ENCODE assay signal across 1 cellular context in genomic region chr10:110304394-110304779, GRCh38.
TF ChIP-seq lines count a peak whose summit lies in the region.

No MANE protein-coding gene starts in this region.

TF ChIP-seq in HepG2, 621 proteins besides CTCF, POLR2A, EP300 and RAD21 (continued from another document and continues in another):
- TF ChIP-seq TFDP1 (CRISPR knock-in tag; IDR thresholded peaks at IDR 0.05; ENCODE audit: borderline replicate concordance) (0 out of 2 replicates have a peak, but pooled peaks have one; percentile 8), NR2F1 (CRISPR knock-in tag; IDR thresholded peaks at IDR 0.05) (no peak), ZNF552 (CRISPR knock-in tag; IDR thresholded peaks at IDR 0.05; ENCODE audit: borderline replicate concordance) (no peak), ARNT2 (CRISPR knock-in tag; IDR thresholded peaks at IDR 0.05; ENCODE audit: low read depth) (no peak), AGO2 (optimal IDR thresholded peaks at IDR 0.05; ENCODE audit: low read depth, low read length) (peak; percentile 83), ZNF576 (CRISPR knock-in tag; IDR thresholded peaks at IDR 0.05) (no peak), ZNF569 (CRISPR knock-in tag; IDR thresholded peaks at IDR 0.05; ENCODE audit: borderline replicate concordance) (no peak), ATF2 (CRISPR knock-in tag; IDR thresholded peaks at IDR 0.05) (no peak), ERF (CRISPR knock-in tag; IDR thresholded peaks at IDR 0.05) (no peak), ZNF773 (CRISPR knock-in tag; IDR thresholded peaks at IDR 0.05; ENCODE audit: borderline replicate concordance) (peak; percentile 31; the same call in 1 of the 2 replicates), ZZZ3 (CRISPR knock-in tag; IDR thresholded peaks at IDR 0.05; ENCODE audit: borderline replicate concordance) (no peak), HMGXB4 (CRISPR knock-in tag; IDR thresholded peaks at IDR 0.05; ENCODE audit: borderline replicate concordance in 1 of 2, low read depth in 1 of 2) (peak in 1 of 2 experiments; percentile 41; a peak in 2 of 4 replicates), CREB3 (CRISPR knock-in tag; IDR thresholded peaks at IDR 0.05) (peak; percentile 78; the same call in 1 of the 2 replicates), JARID2 (CRISPR knock-in tag; IDR thresholded peaks at IDR 0.05; ENCODE audit: insufficient replicate concordance) (no peak), ZSCAN22 (CRISPR knock-in tag; IDR thresholded peaks at IDR 0.05) (no peak), MTA3 (CRISPR knock-in tag; IDR thresholded peaks at IDR 0.05) (no peak), LCORL (IDR thresholded peaks at IDR 0.05) (no peak), LCORL (CRISPR knock-in tag; IDR thresholded peaks at IDR 0.05) (no peak), PRPF4 (IDR thresholded peaks at IDR 0.05; ENCODE audit: low read depth, low read length, poor library complexity, severe bottlenecking) (no peak), U2AF2 (IDR thresholded peaks at IDR 0.05; ENCODE audit: low read depth, low read length) (no peak), HDAC6 (IDR thresholded peaks at IDR 0.05; ENCODE audit: low read depth, low read length) (no peak), ZNF850 (CRISPR knock-in tag; conservative IDR thresholded peaks at IDR 0.05) (no peak), ZFP1 (CRISPR knock-in tag; IDR thresholded peaks at IDR 0.05) (no peak), DRAP1 (CRISPR knock-in tag; IDR thresholded peaks at IDR 0.05) (no peak), ZNF280D (CRISPR knock-in tag; IDR thresholded peaks at IDR 0.05) (0 out of 2 replicates have a peak, but pooled peaks have one; percentile 1), HHEX (CRISPR knock-in tag; IDR thresholded peaks at IDR 0.05) (no peak), HES4 (CRISPR knock-in tag; IDR thresholded peaks at IDR 0.05; ENCODE audit: borderline replicate concordance) (peak; percentile 26; the same call in 1 of the 2 replicates), SALL1 (CRISPR knock-in tag; IDR thresholded peaks at IDR 0.05) (0 out of 2 replicates have a peak, but pooled peaks have one; percentile 6), ZNF839 (CRISPR knock-in tag; IDR thresholded peaks at IDR 0.05; ENCODE audit: borderline replicate concordance) (no peak), MXD3 (CRISPR knock-in tag; IDR thresholded peaks at IDR 0.05) (peak; percentile 61; the same call in 1 of the 2 replicates), FOXP1 (IDR thresholded peaks at IDR 0.05) (no peak), FOXP1 (CRISPR knock-in tag; IDR thresholded peaks at IDR 0.05) (no peak), ASH2L (IDR thresholded peaks at IDR 0.05; ENCODE audit: insufficient read length, low read depth, low read length) (peak; percentile 87), DNMT3B (CRISPR knock-in tag; conservative IDR thresholded peaks at IDR 0.05) (no peak), HOXA9 (CRISPR knock-in tag; IDR thresholded peaks at IDR 0.05; ENCODE audit: borderline replicate concordance) (no peak), ZNF101 (CRISPR knock-in tag; IDR thresholded peaks at IDR 0.05; ENCODE audit: borderline replicate concordance, low read depth) (no peak), ZFY (CRISPR knock-in tag; IDR thresholded peaks at IDR 0.05) (peak; percentile 89; the same call in 1 of the 2 replicates), JDP2 (CRISPR knock-in tag; IDR thresholded peaks at IDR 0.05; ENCODE audit: borderline replicate concordance) (no peak), HNF1A (IDR thresholded peaks at IDR 0.05; ENCODE audit: low read depth) (no peak), HNF1A (CRISPR knock-in tag; IDR thresholded peaks at IDR 0.05; ENCODE audit: borderline replicate concordance) (no peak; the same call in 1 of the 2 replicates), ZNF343 (CRISPR knock-in tag; IDR thresholded peaks at IDR 0.05) (no peak; the same call in 1 of the 2 replicates), HDAC1 (CRISPR knock-in tag; IDR thresholded peaks at IDR 0.05) (peak; percentile 22; the same call in 1 of the 2 replicates), MBNL3 (CRISPR knock-in tag; conservative IDR thresholded peaks at IDR 0.05) (no peak), STAT6 (CRISPR knock-in tag; IDR thresholded peaks at IDR 0.05; ENCODE audit: borderline replicate concordance) (no peak), ZNF605 (CRISPR knock-in tag; IDR thresholded peaks at IDR 0.05) (no peak), HNRNPL (IDR thresholded peaks at IDR 0.05; ENCODE audit: low read depth, low read length) (no peak), KDM5A (IDR thresholded peaks at IDR 0.05; ENCODE audit: borderline replicate concordance, low read length) (peak; percentile 88), ZNF24 (IDR thresholded peaks at IDR 0.05) (no peak)
